Comparison of ENCODE assay signal across 18 cellular contexts in genomic region chr16:85036398-85037049, GRCh38. TPM values are rescaled to one million over a fixed set of nuclear protein-coding genes. Genes with fewer than 3 reads are reported as not detected.
DNase-seq lines count a peak whose midpoint lies in the region; ATAC-seq, FAIRE-seq and TF ChIP-seq lines count a peak whose summit lies in the region.
"Had no signal": no experiment of that assay in that cellular context is flagged by ENCODE, and none has a peak within 500 bp of the region (broad histone marks: within the 10 kb centered on the region; RNA-seq: fewer than 3 reads in every experiment).

No MANE protein-coding gene starts in this region.

- no peak for DNase-seq in activated naive CD4-positive, alpha-beta T cell treated with anti-CD3 and anti-CD28 coated beads, Interleukin-2, amount 50 U/mL, for 72 hours (ENCODE audit: low spot score in 2 of 2)
- no peak for DNase-seq in activated naive CD4-positive, alpha-beta T cell treated with Interleukin-2 at 50 U/mL for 16 hours
- DNase-seq in foreskin keratinocyte (no peak), type B pancreatic cell (ENCODE audit: extremely low spot score, unreplicated experiment) (no peak), frontal cortex (ENCODE audit: low spot score in 2 of 2) (no peak)
- DNase-seq in NK-92 treated with Interleukin-12 subunit alpha and Interleukin-12 subunit beta, amount 100 ng/mL, for 24 hours (lab: John Stamatoyannopoulos, UW), result no peak
- DNase-seq: activated CD4-positive, alpha-beta T cell treated with anti-CD3 and anti-CD28 coated beads for 1 hour; COR-L47; KBM-7; NCI-H1105; NCI-H82 had no signal

- H3K9me3 Mint-ChIP-seq in activated naive CD4-positive, alpha-beta T cell treated with anti-CD3 and anti-CD28 coated beads, Interleukin-2, amount 50 U/mL, for 72 hours, result no peaks in the 10 kb centered on the region
- H3K9me3 Mint-ChIP-seq in activated T-helper 17 cell treated with anti-CD3 and anti-CD28 coated beads, Interleukin-2, amount 50 U/mL, for 72 hours, result no peaks in the 10 kb centered on the region
- no peaks in the 10 kb centered on the region for H3K9me3 Mint-ChIP-seq in type B pancreatic cell
- H3K9me3 Mint-ChIP-seq: natural killer cell treated with Interleukin-12 subunit alpha and Interleukin-12 subunit beta and Interleukin-15 and Interleukin-18, amount 100 ng/mL, for 72 hours had no signal

- H3K27me3 ChIP-seq in foreskin keratinocyte, result peaks cover 5% of the 10 kb centered on the region

- no peaks in the 10 kb centered on the region for H3K36me3 Mint-ChIP-seq in activated naive CD4-positive, alpha-beta T cell treated with anti-CD3 and anti-CD28 coated beads, Interleukin-2, amount 50 U/mL, for 72 hours
- H3K36me3 Mint-ChIP-seq in activated T-helper 17 cell treated with anti-CD3 and anti-CD28 coated beads, Interleukin-2, amount 50 U/mL, for 72 hours (ENCODE audit: low read depth), result peaks cover 13% of the 10 kb centered on the region
- no peaks in the 10 kb centered on the region for H3K36me3 Mint-ChIP-seq in type B pancreatic cell
- H3K36me3 Mint-ChIP-seq: natural killer cell treated with Interleukin-12 subunit alpha and Interleukin-12 subunit beta and Interleukin-15 and Interleukin-18, amount 100 ng/mL, for 72 hours had no signal

- TF ChIP-seq CTCF in foreskin keratinocyte (conservative IDR thresholded peaks at IDR 0.05), result no peak
- no peak for TF ChIP-seq CTCF in type B pancreatic cell (conservative IDR thresholded peaks at IDR 0.05)

- no peak for FAIRE-seq in frontal cortex (lab: Jason Lieb, UNC)
- FAIRE-seq: G401.6, GM12878 had no signal

- no peaks in the 10 kb centered on the region for H3K4me1 ChIP-seq in foreskin keratinocyte

- H3K4me1 Mint-ChIP-seq in activated T-helper 17 cell treated with anti-CD3 and anti-CD28 coated beads, Interleukin-2, amount 50 U/mL, for 72 hours, result peaks cover 8% of the 10 kb centered on the region
- H3K4me1 Mint-ChIP-seq in type B pancreatic cell (ENCODE audit: unreplicated experiment), result peaks cover 15% of the 10 kb centered on the region

- H3K27ac ChIP-seq in foreskin keratinocyte, result no peak overlapping the region
- H3K27ac ChIP-seq: psoas muscle had no signal

- ATAC-seq in activated naive CD4-positive, alpha-beta T cell treated with anti-CD3 and anti-CD28 coated beads, Interleukin-2, amount 50 U/mL, for 72 hours, result peak in 1 of 2 donors; percentile 7
- ATAC-seq in activated T-helper 17 cell treated with anti-CD3 and anti-CD28 coated beads, Interleukin-2, amount 50 U/mL, for 72 hours (replicated peaks), result no peak
- ATAC-seq in foreskin keratinocyte (peak; percentile 10), GM18907 (IDR thresholded peaks at IDR 0.05; ENCODE audit: unreplicated experiment) (no peak)
- ATAC-seq: GM12878; natural killer cell treated with Interleukin-12 subunit alpha and Interleukin-12 subunit beta and Interleukin-15 and Interleukin-18, amount 100 ng/mL, for 72 hours; Right ventricle myocardium inferior had no signal

- H3K27ac Mint-ChIP-seq in activated naive CD4-positive, alpha-beta T cell treated with anti-CD3 and anti-CD28 coated beads, Interleukin-2, amount 50 U/mL, for 72 hours, result peak overlapping the region; percentile 3 to 62
- peak overlapping the region; percentile 49 for H3K27ac Mint-ChIP-seq in activated T-helper 17 cell treated with anti-CD3 and anti-CD28 coated beads, Interleukin-2, amount 50 U/mL, for 72 hours
- H3K27ac Mint-ChIP-seq in type B pancreatic cell, result peak overlapping the region; percentile 32
- H3K27ac Mint-ChIP-seq: natural killer cell treated with Interleukin-12 subunit alpha and Interleukin-12 subunit beta and Interleukin-15 and Interleukin-18, amount 100 ng/mL, for 72 hours had no signal

- H3K4me3 Mint-ChIP-seq in activated T-helper 17 cell treated with anti-CD3 and anti-CD28 coated beads, Interleukin-2, amount 50 U/mL, for 72 hours, result no peak overlapping the region
- no peak overlapping the region for H3K4me3 Mint-ChIP-seq in type B pancreatic cell
- H3K4me3 Mint-ChIP-seq: natural killer cell treated with Interleukin-12 subunit alpha and Interleukin-12 subunit beta and Interleukin-15 and Interleukin-18, amount 100 ng/mL, for 72 hours had no signal

- H3K27me3 Mint-ChIP-seq in activated T-helper 17 cell treated with anti-CD3 and anti-CD28 coated beads, Interleukin-2, amount 50 U/mL, for 72 hours, result no peaks in the 10 kb centered on the region
- H3K27me3 Mint-ChIP-seq in type B pancreatic cell, result no peaks in the 10 kb centered on the region
- H3K27me3 Mint-ChIP-seq: natural killer cell treated with Interleukin-12 subunit alpha and Interleukin-12 subunit beta and Interleukin-15 and Interleukin-18, amount 100 ng/mL, for 72 hours had no signal

RNA-seq across cellular contexts. Expression of gene KIAA0513, which starts 8.9 kb away (rescaled TPM):
- 10 to 100 TPM in 1 of 2 donors, 1 to 10 TPM in 1; 5.5 to 15.0 TPM for total RNA-seq in activated naive CD4-positive, alpha-beta T cell treated with anti-CD3 and anti-CD28 coated beads, Interleukin-2, amount 50 U/mL, for 72 hours
- 1 to 10 TPM; 3.9 to 9.6 TPM for total RNA-seq in activated T-helper 17 cell treated with anti-CD3 and anti-CD28 coated beads, Interleukin-2, amount 50 U/mL, for 72 hours
- total RNA-seq in foreskin keratinocyte, result 4.9 and 6.0 TPM in 2 replicates
- 3.4 and 4.0 TPM in 2 replicates for polyA plus RNA-seq in foreskin keratinocyte
- 12.9 and 30.4 TPM in 2 replicates for total RNA-seq in type B pancreatic cell (ENCODE audit: low replicate concordance)
- 55.8 TPM for total RNA-seq in frontal cortex

RNA-seq across cellular contexts. Expression of gene ZDHHC7, which starts 25.2 kb away (rescaled TPM):
- total RNA-seq in activated naive CD4-positive, alpha-beta T cell treated with anti-CD3 and anti-CD28 coated beads, Interleukin-2, amount 50 U/mL, for 72 hours, result 10 to 100 TPM; 24.2 to 24.9 TPM
- 10 to 100 TPM; 25.2 to 32.9 TPM for total RNA-seq in activated T-helper 17 cell treated with anti-CD3 and anti-CD28 coated beads, Interleukin-2, amount 50 U/mL, for 72 hours
- total RNA-seq in foreskin keratinocyte, result 45.3 and 50.0 TPM in 2 replicates
- 25.7 and 31.8 TPM in 2 replicates for polyA plus RNA-seq in foreskin keratinocyte
- total RNA-seq in type B pancreatic cell (ENCODE audit: low replicate concordance), result 47.1 and 55.0 TPM in 2 replicates
- 19.6 TPM for total RNA-seq in frontal cortex
